15 cellular contexts compared by ENCODE assay signal in the genomic region with DNA sequence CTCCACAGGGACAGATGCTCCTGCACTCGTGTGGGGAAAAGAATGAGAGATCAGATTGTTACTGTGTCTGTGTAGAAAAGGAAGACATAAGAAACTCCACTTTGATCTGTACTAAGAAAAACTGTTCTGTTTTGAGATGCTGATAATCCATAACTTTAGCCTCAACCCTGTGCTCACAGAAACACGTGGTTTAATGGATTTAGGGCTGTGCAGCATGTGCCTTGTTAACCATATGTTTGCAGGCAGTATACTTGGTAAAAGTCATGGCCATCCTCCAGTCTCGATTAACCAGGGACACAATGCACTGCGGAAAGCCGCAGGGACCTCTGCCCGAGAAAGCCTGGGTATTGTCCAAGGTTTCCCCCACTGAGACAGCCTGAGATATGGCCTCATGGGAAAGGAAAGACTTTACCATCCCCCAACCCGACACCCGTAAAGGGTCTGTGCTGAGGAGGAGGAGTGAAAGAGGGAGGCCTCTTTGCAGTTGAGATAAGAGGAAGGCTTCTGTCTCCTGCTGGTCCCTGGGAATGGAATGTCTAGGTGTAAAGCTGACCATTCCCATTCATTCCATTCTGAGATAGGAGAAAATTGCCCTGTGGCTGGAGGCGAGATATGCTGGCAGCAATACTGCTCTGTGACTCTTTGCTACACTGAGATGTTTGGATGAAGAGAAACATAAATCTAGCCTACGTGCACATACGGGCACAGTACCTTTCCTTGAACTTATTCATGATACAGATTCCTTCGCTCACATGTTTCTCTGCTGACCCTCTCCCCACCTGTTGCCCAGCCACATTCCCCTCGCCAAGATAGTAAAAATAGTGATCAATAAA. TPM values are rescaled to one million over a fixed set of nuclear protein-coding genes. Genes with fewer than 3 reads are reported as not detected.
"Had no signal": no experiment of that assay in that cellular context is flagged by ENCODE, and none has a peak within 500 bp of the region (broad histone marks: within the 10 kb centered on the region; RNA-seq: fewer than 3 reads in every experiment).

No MANE protein-coding gene starts in this region.

RNA-seq across cellular contexts. Expression of a gene that starts 20.1 kb away (rescaled TPM):
- total RNA-seq: stomach, subcutaneous adipose tissue, suprapubic skin, temporal lobe, thoracic aorta, thyroid gland, tibial nerve, transverse colon, upper lobe of left lung, upper lobe of right lung, ureter, urinary bladder, vagina had no signal
- polyA plus RNA-seq: stomach, urinary bladder had no signal

RNA-seq across cellular contexts. Expression of a gene that starts 40.8 kb away (rescaled TPM):
- total RNA-seq: subcutaneous adipose tissue, suprapubic skin, temporal lobe, thoracic aorta, thyroid gland, transverse colon, upper lobe of left lung, upper lobe of right lung, ureter, uterus, vagina had no signal
- polyA plus RNA-seq: stomach, urinary bladder had no signal

RNA-seq across cellular contexts. Expression of a gene that starts 50.8 kb away (rescaled TPM):
- total RNA-seq: stomach, subcutaneous adipose tissue, suprapubic skin, temporal lobe, testis, thoracic aorta, tibial nerve, transverse colon, upper lobe of left lung, upper lobe of right lung, ureter, urinary bladder, uterus, vagina had no signal
- polyA plus RNA-seq: stomach, urinary bladder had no signal
